ENCODE assay signal across 1 cellular context in the genomic region with DNA sequence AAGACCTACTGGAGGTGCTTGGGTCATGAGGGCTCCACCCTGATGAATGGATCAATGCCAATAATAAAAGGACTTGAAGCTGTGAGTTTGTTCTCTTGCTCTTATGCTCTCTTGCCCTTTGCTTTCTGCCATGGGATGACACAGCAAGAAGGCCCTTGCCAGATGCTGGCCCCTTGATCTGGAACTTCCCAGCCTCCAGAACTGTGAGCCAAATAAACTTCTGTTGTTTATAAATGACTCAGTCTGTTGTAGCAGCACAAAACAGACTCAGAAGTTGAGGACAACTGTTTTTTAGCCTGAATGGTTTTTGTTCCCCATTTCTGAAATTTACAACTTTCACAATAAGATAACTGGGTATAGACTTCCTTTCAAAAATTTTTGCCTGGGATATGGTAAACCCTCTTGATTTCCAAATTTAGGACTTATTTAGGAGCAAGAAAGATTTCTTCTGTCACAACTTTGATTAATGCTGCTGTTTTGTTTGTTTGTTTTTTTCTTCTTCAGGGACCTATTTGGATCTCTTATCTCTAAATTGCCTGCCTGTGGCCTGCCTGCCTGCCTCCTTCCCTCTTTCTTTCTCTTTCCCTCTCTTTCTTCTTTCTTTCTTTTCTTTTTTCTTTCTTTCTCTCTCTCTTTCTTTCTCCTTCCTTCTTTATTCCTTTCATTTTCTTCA.
TF ChIP-seq lines count a peak whose summit lies in the region.

No MANE protein-coding gene starts in this region.

TF ChIP-seq in SK-N-SH, 30 proteins besides CTCF, POLR2A, EP300 and RAD21 (continued from another document):
- TF ChIP-seq, protein P1, sequence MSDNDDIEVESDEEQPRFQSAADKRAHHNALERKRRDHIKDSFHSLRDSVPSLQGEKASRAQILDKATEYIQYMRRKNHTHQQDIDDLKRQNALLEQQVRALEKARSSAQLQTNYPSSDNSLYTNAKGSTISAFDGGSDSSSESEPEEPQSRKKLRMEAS (IDR thresholded peaks at IDR 0.05; ENCODE audit: low read depth) = no peak
- TF ChIP-seq, protein P2, sequence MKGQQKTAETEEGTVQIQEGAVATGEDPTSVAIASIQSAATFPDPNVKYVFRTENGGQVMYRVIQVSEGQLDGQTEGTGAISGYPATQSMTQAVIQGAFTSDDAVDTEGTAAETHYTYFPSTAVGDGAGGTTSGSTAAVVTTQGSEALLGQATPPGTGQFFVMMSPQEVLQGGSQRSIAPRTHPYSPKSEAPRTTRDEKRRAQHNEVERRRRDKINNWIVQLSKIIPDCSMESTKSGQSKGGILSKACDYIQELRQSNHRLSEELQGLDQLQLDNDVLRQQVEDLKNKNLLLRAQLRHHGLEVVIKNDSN (IDR thresholded peaks at IDR 0.05; ENCODE audit: borderline replicate concordance, low read depth) = no peak
- TF ChIP-seq TCF12 (IDR thresholded peaks at IDR 0.05) (no peak), ELF1 (IDR thresholded peaks at IDR 0.05) (no peak), RCOR1 (IDR thresholded peaks at IDR 0.05; ENCODE audit: low read length) (no peak), EZH2phosphoT487 (IDR thresholded peaks at IDR 0.05; ENCODE audit: borderline replicate concordance, low read depth) (no peak), YY1 (IDR thresholded peaks at IDR 0.05; ENCODE audit: low read depth) (no peak), NFIC (IDR thresholded peaks at IDR 0.05; ENCODE audit: borderline replicate concordance) (no peak), RFX5 (IDR thresholded peaks at IDR 0.05; ENCODE audit: low read length) (no peak)
- TF ChIP-seq, protein P3, sequence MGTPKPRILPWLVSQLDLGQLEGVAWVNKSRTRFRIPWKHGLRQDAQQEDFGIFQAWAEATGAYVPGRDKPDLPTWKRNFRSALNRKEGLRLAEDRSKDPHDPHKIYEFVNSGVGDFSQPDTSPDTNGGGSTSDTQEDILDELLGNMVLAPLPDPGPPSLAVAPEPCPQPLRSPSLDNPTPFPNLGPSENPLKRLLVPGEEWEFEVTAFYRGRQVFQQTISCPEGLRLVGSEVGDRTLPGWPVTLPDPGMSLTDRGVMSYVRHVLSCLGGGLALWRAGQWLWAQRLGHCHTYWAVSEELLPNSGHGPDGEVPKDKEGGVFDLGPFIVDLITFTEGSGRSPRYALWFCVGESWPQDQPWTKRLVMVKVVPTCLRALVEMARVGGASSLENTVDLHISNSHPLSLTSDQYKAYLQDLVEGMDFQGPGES (IDR thresholded peaks at IDR 0.05; ENCODE audit: low read depth, low read length) = no peak
